ENCODE assay signal across 21 cellular contexts in genomic region chr3:193945126-193945525, GRCh38.
"Had no signal": no experiment of that assay in that cellular context is flagged by ENCODE, and none has a peak within 500 bp of the region (broad histone marks: within the 10 kb centered on the region; RNA-seq: fewer than 3 reads in every experiment).

No MANE protein-coding gene starts in this region.

- H3K36me3 ChIP-seq: esophagus squamous epithelium, left lung, prostate gland, right lobe of liver, tibial nerve had no signal

- H3K9me3 ChIP-seq: esophagus squamous epithelium, left lung, prostate gland, right lobe of liver, tibial nerve had no signal

- ATAC-seq: activated T-cell treated with anti-CD3 and anti-CD28 coated beads, Interleukin-2, amount 50 U/mL, for 72 hours; left lung; right lobe of liver; SK-N-SH treated with all-trans-retinoic acid at 6 μM for 48 hours; stimulated activated memory B cell treated with anti-CD40 and anti-IgM and Interleukin-4, amounts not matched to agents 10 μg/mL and 1 μg/mL and 100 μg/mL, for 72 hours; T-cell had no signal

- H3K27me3 ChIP-seq: right lobe of liver, tibial nerve had no signal

- H3K4me1 ChIP-seq: left lung, right lobe of liver had no signal

- H3K4me1 Mint-ChIP-seq: activated CD4-positive, alpha-beta T cell treated with anti-CD3 and anti-CD28 coated beads, Interleukin-2, amount 10 ng/mL, durations not matched to agents 7 days and 5 days had no signal

- DNase-seq: activated CD4-positive, alpha-beta T cell treated with anti-CD3 and anti-CD28 coated beads, Interleukin-2, amount 10 ng/mL, durations not matched to agents 7 days and 5 days; activated CD4-positive, CD25-positive, alpha-beta regulatory T cell; activated effector memory CD4-positive, alpha-beta T cell treated with anti-CD3 and anti-CD28 coated beads, Interleukin-2, amount 50 U/mL, for 16 hours; activated naive CD4-positive, alpha-beta T cell treated with anti-CD3 and anti-CD28 coated beads, Interleukin-2, amount 50 U/mL, for 16 hours; activated T-cell treated with anti-CD3 and anti-CD28 coated beads, Interleukin-2, amount 50 U/mL, for 72 hours; effector CD8-positive, alpha-beta T cell; esophagus squamous epithelium; foreskin fibroblast; left lung; nephron progenitor cell; right lobe of liver; stimulated activated CD4-positive, alpha-beta T cell treated with anti-CD3 and anti-CD28 coated beads, Interleukin-4, amount 100 ng/mL, for 24 hours; T-cell; T1000 had no signal

- H3K9me3 Mint-ChIP-seq: activated CD4-positive, alpha-beta T cell treated with anti-CD3 and anti-CD28 coated beads, Interleukin-2, amount 10 ng/mL, durations not matched to agents 7 days and 5 days; activated T-cell treated with anti-CD3 and anti-CD28 coated beads, Interleukin-2, amount 50 U/mL, for 72 hours; dendritic cell treated with granulocyte-macrophage colony-stimulating factor and Interleukin-4, amounts not matched to agents 40 ng/mL and 50 ng/mL, for 4 days; nephron progenitor cell; stimulated activated memory B cell treated with anti-CD40 and anti-IgM and Interleukin-4, amounts not matched to agents 10 μg/mL and 1 μg/mL and 100 μg/mL, for 72 hours; T-cell had no signal

- FAIRE-seq: endothelial cell of umbilical vein, keratinocyte had no signal

- H3K4me3 ChIP-seq: esophagus squamous epithelium, left lung, prostate gland, right lobe of liver, tibial nerve had no signal

- H3K27ac ChIP-seq: esophagus squamous epithelium, left lung, prostate gland, right lobe of liver, tibial nerve had no signal

- H3K27ac Mint-ChIP-seq: activated CD4-positive, alpha-beta T cell treated with anti-CD3 and anti-CD28 coated beads, Interleukin-2, amount 10 ng/mL, durations not matched to agents 7 days and 5 days; activated T-cell treated with anti-CD3 and anti-CD28 coated beads, Interleukin-2, amount 50 U/mL, for 72 hours; dendritic cell treated with granulocyte-macrophage colony-stimulating factor and Interleukin-4, amounts not matched to agents 40 ng/mL and 50 ng/mL, for 4 days; nephron progenitor cell; stimulated activated memory B cell treated with anti-CD40 and anti-IgM and Interleukin-4, amounts not matched to agents 10 μg/mL and 1 μg/mL and 100 μg/mL, for 72 hours; T-cell had no signal

- H3K36me3 Mint-ChIP-seq: stimulated activated memory B cell treated with anti-CD40 and anti-IgM and Interleukin-4, amounts not matched to agents 10 μg/mL and 1 μg/mL and 100 μg/mL, for 72 hours; T-cell had no signal

- H3K4me3 Mint-ChIP-seq: activated CD4-positive, alpha-beta T cell treated with anti-CD3 and anti-CD28 coated beads, Interleukin-2, amount 10 ng/mL, durations not matched to agents 7 days and 5 days; activated T-cell treated with anti-CD3 and anti-CD28 coated beads, Interleukin-2, amount 50 U/mL, for 72 hours; dendritic cell treated with granulocyte-macrophage colony-stimulating factor and Interleukin-4, amounts not matched to agents 40 ng/mL and 50 ng/mL, for 4 days; nephron progenitor cell; stimulated activated memory B cell treated with anti-CD40 and anti-IgM and Interleukin-4, amounts not matched to agents 10 μg/mL and 1 μg/mL and 100 μg/mL, for 72 hours; T-cell had no signal
